8 cellular contexts compared by ENCODE assay signal in genomic region chr10:70232155-70232858, GRCh38. TPM values are rescaled to one million over a fixed set of nuclear protein-coding genes. Genes with fewer than 3 reads are reported as not detected.
A peak's percentile ranks its signal among the peaks of the same experiment; 100 is the strongest.
DNase-seq lines count a peak whose midpoint lies in the region; ATAC-seq and TF ChIP-seq lines count a peak whose summit lies in the region.

No MANE protein-coding gene starts in this region.

- H3K23ac ChIP-seq in mesenchymal stem cell (ENCODE audit: low read length in 2 of 2): peak overlapping the region in 1 of 2 experiments; percentile 83

- H2BK5ac ChIP-seq in mesenchymal stem cell (ENCODE audit: low read depth, low read length, poor library complexity, severe bottlenecking): no peak overlapping the region

- peak overlapping the region; percentile 90 for H3K4me2 ChIP-seq in MM.1S (ENCODE audit: low read depth, low read length)
- H3K4me2 ChIP-seq in mesenchymal stem cell (ENCODE audit: low read length, poor library complexity, severe bottlenecking): peak overlapping the region; percentile 90

- H3K27me3 ChIP-seq in MM.1S (replicated peaks; ENCODE audit: insufficient read depth, low read length) (no peaks in the 10 kb centered on the region), mesenchymal stem cell (ENCODE audit: control insufficient read depth in 1 of 2, insufficient read depth in 1 of 2, low read length in 2 of 2) (peaks cover 0 to 2% of the 10 kb centered on the region in 2 experiments)

- peaks cover 5% of the 10 kb centered on the region for H3K4me1 ChIP-seq in ES-I3 (ENCODE audit: insufficient read depth, low read length)
- peaks cover 25% of the 10 kb centered on the region for H3K4me1 ChIP-seq in MM.1S (ENCODE audit: low read length)
- H3K4me1 ChIP-seq in mesenchymal stem cell (ENCODE audit: control insufficient read depth, insufficient read depth, low read depth, low read length): no peaks in the 10 kb centered on the region

- H2BK15ac ChIP-seq in mesenchymal stem cell (ENCODE audit: low read depth, poor library complexity, severe bottlenecking): peak overlapping the region; percentile 52

- H3K36me3 Mint-ChIP-seq in stimulated activated naive B cell treated with anti-CD40 and anti-IgM and Interleukin-4, amounts not matched to agents 10 μg/mL and 1 μg/mL and 100 μg/mL, for 72 hours: peaks cover 7 to 14% of the 10 kb centered on the region in 2 donors

- H4K20me1 ChIP-seq in MM.1S (ENCODE audit: insufficient read depth, low read length): peaks cover 4% of the 10 kb centered on the region; the same call in 1 of the 2 replicates

- peak; percentile 2 to 7 for ATAC-seq in stimulated activated naive B cell treated with anti-CD40 and anti-IgM and Interleukin-4, amounts not matched to agents 10 μg/mL and 1 μg/mL and 100 μg/mL, for 72 hours (replicated peaks)
- ATAC-seq in GM21515 (IDR thresholded peaks at IDR 0.05; ENCODE audit: unreplicated experiment) (no peak), GM18907 (IDR thresholded peaks at IDR 0.05; ENCODE audit: unreplicated experiment) (no peak)

- H3K4me3 ChIP-seq in MM.1S (ENCODE audit: low read length): peak overlapping the region; percentile 94
- H3K4me3 ChIP-seq in mesenchymal stem cell (ENCODE audit: insufficient read depth in 1 of 2, low read depth in 1 of 2, low read length in 2 of 2): peak overlapping the region; percentile 91 to 95

- no peaks in the 10 kb centered on the region for H3K27me3 Mint-ChIP-seq in stimulated activated naive B cell treated with anti-CD40 and anti-IgM and Interleukin-4, amounts not matched to agents 10 μg/mL and 1 μg/mL and 100 μg/mL, for 72 hours

- H4K91ac ChIP-seq in mesenchymal stem cell (ENCODE audit: low read length): no peak overlapping the region

- peak overlapping the region; percentile 79 for H2BK120ac ChIP-seq in mesenchymal stem cell (ENCODE audit: low read depth, low read length)

- peaks cover 59% of the 10 kb centered on the region for H3K79me2 ChIP-seq in MM.1S (ENCODE audit: low read length)

- peaks cover 6 to 11% of the 10 kb centered on the region in 2 donors for H3K4me1 Mint-ChIP-seq in stimulated activated naive B cell treated with anti-CD40 and anti-IgM and Interleukin-4, amounts not matched to agents 10 μg/mL and 1 μg/mL and 100 μg/mL, for 72 hours

- peaks cover 11% of the 10 kb centered on the region; the same call in 1 of the 2 replicates for H3F3A ChIP-seq in MM.1S (ENCODE audit: insufficient read depth, low read length)

- H3K9ac ChIP-seq in ES-I3 (ENCODE audit: low read depth, low read length): peak overlapping the region; percentile 95
- H3K9ac ChIP-seq in MM.1S (ENCODE audit: low read length): peak overlapping the region; percentile 90
- H3K9ac ChIP-seq in mesenchymal stem cell (ENCODE audit: low read length): peak overlapping the region; percentile 94

- peak overlapping the region; percentile 94 for H3K27ac Mint-ChIP-seq in stimulated activated naive B cell treated with anti-CD40 and anti-IgM and Interleukin-4, amounts not matched to agents 10 μg/mL and 1 μg/mL and 100 μg/mL, for 72 hours

- H3K4ac ChIP-seq in mesenchymal stem cell (ENCODE audit: low read depth in 1 of 2, low read length in 2 of 2): peak overlapping the region; percentile 24 to 85

- H3K27ac ChIP-seq in MM.1S (ENCODE audit: low read length) (peak overlapping the region; percentile 83; the same call in 1 of the 2 replicates), mesenchymal stem cell (ENCODE audit: low read length, poor library complexity, severe bottlenecking) (peak overlapping the region; percentile 12)

- no peaks in the 10 kb centered on the region for H3K9me2 ChIP-seq in MM.1S (replicated peaks; ENCODE audit: insufficient read depth, low read length)

- H3K4me3 Mint-ChIP-seq in stimulated activated naive B cell treated with anti-CD40 and anti-IgM and Interleukin-4, amounts not matched to agents 10 μg/mL and 1 μg/mL and 100 μg/mL, for 72 hours: peak overlapping the region; percentile 74 to 80

- H2BK12ac ChIP-seq in mesenchymal stem cell (ENCODE audit: low read length in 2 of 2): no peak overlapping the region

- no peaks in the 10 kb centered on the region; the same call in 1 of the 2 replicates for H3K9me3 ChIP-seq in ES-I3 (ENCODE audit: control insufficient read depth, insufficient read depth, low read length)
- no peaks in the 10 kb centered on the region for H3K9me3 ChIP-seq in MM.1S (replicated peaks; ENCODE audit: insufficient read depth, low read length)
- no peaks in the 10 kb centered on the region for H3K9me3 ChIP-seq in mesenchymal stem cell (ENCODE audit: control insufficient read depth, low read length)

- H3K9me3 Mint-ChIP-seq in stimulated activated naive B cell treated with anti-CD40 and anti-IgM and Interleukin-4, amounts not matched to agents 10 μg/mL and 1 μg/mL and 100 μg/mL, for 72 hours: no peaks in the 10 kb centered on the region

- TF ChIP-seq CTCF in MM.1S (IDR thresholded peaks at IDR 0.05; ENCODE audit: low read length): no peak

- H3K18ac ChIP-seq in mesenchymal stem cell (ENCODE audit: low read depth in 1 of 2, low read length in 2 of 2): peak overlapping the region; percentile 87 to 96

- H3K14ac ChIP-seq in mesenchymal stem cell (ENCODE audit: low read length in 2 of 2): no peak overlapping the region

- H2AK5ac ChIP-seq in mesenchymal stem cell (ENCODE audit: low read length, severe bottlenecking): no peak overlapping the region

- 3% methylated on average over 34 of the region's 39 CpGs for WGBS in mesenchymal stem cell

- H2AFZ ChIP-seq in MM.1S (ENCODE audit: low read length): peak overlapping the region; percentile 33; the same call in 1 of the 2 replicates
- H2AFZ ChIP-seq in mesenchymal stem cell (ENCODE audit: low read depth, low read length): no peak overlapping the region

- peaks cover 4% of the 10 kb centered on the region for H3K36me3 ChIP-seq in ES-I3 (ENCODE audit: insufficient read depth, low read length)
- H3K36me3 ChIP-seq in MM.1S (replicated peaks; ENCODE audit: insufficient read depth, low read length): no peaks in the 10 kb centered on the region; the same call in 1 of the 2 replicates
- peaks cover 4 to 30% of the 10 kb centered on the region in 2 experiments for H3K36me3 ChIP-seq in mesenchymal stem cell (ENCODE audit: control insufficient read depth in 1 of 2, insufficient read depth in 2 of 2, low read depth in 1 of 2, low read length in 2 of 2)

- peak; percentile 39 for DNase-seq in MM.1S
- peak; percentile 9 for DNase-seq in activated CD4-positive, alpha-beta T cell treated with anti-CD3 and anti-CD28 coated beads, Interleukin-2, amount 50 U/mL, for 1 hour
- DNase-seq in effector CD4-positive, alpha-beta T cell: peak; percentile 23
- peak; percentile 84 for DNase-seq in mesenchymal stem cell
- DNase-seq in stimulated activated naive B cell treated with anti-CD40 and anti-IgM and Interleukin-4, amounts not matched to agents 10 μg/mL and 1 μg/mL and 100 μg/mL, for 72 hours: no peak

- peaks cover 9% of the 10 kb centered on the region for H3K79me1 ChIP-seq in mesenchymal stem cell (replicated peaks; ENCODE audit: low read length, poor library complexity, severe bottlenecking)

- H4K8ac ChIP-seq in mesenchymal stem cell (ENCODE audit: low read length): peak overlapping the region; percentile 24

RNA-seq across cellular contexts. Expression of gene PPA1, which starts 0.9 kb away (rescaled TPM):
- polyA plus RNA-seq in mesenchymal stem cell (2013, experiment 1 of 2): 144 TPM
- polyA plus RNA-seq in mesenchymal stem cell (2013, experiment 2 of 2): 153 TPM

RNA-seq across cellular contexts. Expression of gene NPFFR1, which starts 51.5 kb away (rescaled TPM):
- polyA plus RNA-seq in mesenchymal stem cell (2013, experiment 1 of 2): under 0.01 TPM
- under 0.01 TPM for polyA plus RNA-seq in mesenchymal stem cell (2013, experiment 2 of 2)

Comparison
In these comparisons a context has a peak if more than half of its experiments do, and no peak if none do; other contexts are left out.
1. ATAC-seq: peak in stimulated activated naive B cell treated with anti-CD40 and anti-IgM and Interleukin-4, amounts not matched to agents 10 μg/mL and 1 μg/mL and 100 μg/mL, for 72 hours (2 of 2); none in GM21515 (single experiment) and GM18907 (single experiment).
2. Peak in every context shown above with its lines, with median percentiles within 50 percentile points of each other: H3K9ac ChIP-seq.